Comparison of ENCODE assay signal across 20 cellular contexts in genomic region chr5:151895660-151896040, GRCh38. TPM values are rescaled to one million over a fixed set of nuclear protein-coding genes. Genes with fewer than 3 reads are reported as not detected.
DNase-seq lines count a peak whose midpoint lies in the region; ATAC-seq and TF ChIP-seq lines count a peak whose summit lies in the region.
"Had no signal": no experiment of that assay in that cellular context is flagged by ENCODE, and none has a peak within 500 bp of the region (broad histone marks: within the 10 kb centered on the region; RNA-seq: fewer than 3 reads in every experiment).

No MANE protein-coding gene starts in this region.

- H3K27me3 ChIP-seq in GM23248 (replicated peaks; ENCODE audit: insufficient read depth) (no peaks in the 10 kb centered on the region), Panc1 (ENCODE audit: control insufficient read depth, insufficient read depth, low read length) (no peaks in the 10 kb centered on the region)
- H3K27me3 ChIP-seq: BLaER1 treated with 17β-estradiol and CSF1 and Interleukin-3, amounts not matched to agents 10 nM and 100 nM had no signal

- 34% methylated on average over 5 of the region's 5 CpGs for WGBS in GM23248 (ENCODE audit: low coverage in 1 of 2, low lambda C conversion rate in 2 of 2, missing lambda C conversion rate in 2 of 2), 2 experiments

- H3K4me1 ChIP-seq in GM23248 (ENCODE audit: insufficient read depth): peaks cover 10% of the 10 kb centered on the region
- H3K4me1 ChIP-seq in Panc1 (ENCODE audit: control insufficient read depth, insufficient read depth, low read length): no peaks in the 10 kb centered on the region
- H3K4me1 ChIP-seq: parathyroid adenoma had no signal

- H3K9me2 ChIP-seq in GM23248 (ENCODE audit: insufficient read depth): no peaks in the 10 kb centered on the region

- H3K27ac ChIP-seq in GM23248 (no peak overlapping the region), Panc1 (ENCODE audit: low read length) (no peak overlapping the region), epithelial cell of prostate (peak overlapping the region; percentile 51)
- H3K27ac ChIP-seq: BLaER1 treated with 17β-estradiol and CSF1 and Interleukin-3, amounts not matched to agents 10 nM and 100 nM; parathyroid adenoma; WERI-Rb-1 had no signal

- no peak overlapping the region for H2AFZ ChIP-seq in GM23248
- H2AFZ ChIP-seq: parathyroid adenoma had no signal

- BruUV-seq in Panc1 (replicated peaks; lab: Mats Ljungman, UMichigan): no TSS peak

- no peaks in the 10 kb centered on the region for H4K20me1 ChIP-seq in GM23248 (ENCODE audit: insufficient read depth)
- H4K20me1 ChIP-seq: BLaER1 treated with 17β-estradiol and CSF1 and Interleukin-3, amounts not matched to agents 10 nM and 100 nM had no signal

- peak overlapping the region; percentile 38 for H3K4me2 ChIP-seq in GM23248 (ENCODE audit: unreplicated experiment)
- H3K4me2 ChIP-seq: BLaER1 treated with 17β-estradiol and CSF1 and Interleukin-3, amounts not matched to agents 10 nM and 100 nM had no signal

- H3K79me2 ChIP-seq in GM23248 (ENCODE audit: insufficient read depth): no peaks in the 10 kb centered on the region
- H3K79me2 ChIP-seq: parathyroid adenoma had no signal

- intact Hi-C loops in Panc1 (cut with micrococcal nuclease; ENCODE audit: unreplicated experiment): no loop called here

- POLR2A ChIA-PET in Panc1 (lab: Charles Lee): no interaction called here

- H3K4me3 ChIP-seq in GM23248 (no peak overlapping the region), Panc1 (ENCODE audit: low read depth in 2 of 2, low read length in 2 of 2) (no peak overlapping the region), skeletal muscle cell (ENCODE audit: low read depth, low read length) (no peak overlapping the region)
- H3K4me3 ChIP-seq: BLaER1 treated with 17β-estradiol and CSF1 and Interleukin-3, amounts not matched to agents 10 nM and 100 nM had no signal

- in situ Hi-C loops in GM23248 (cut with MboI): no loop called here
- in situ Hi-C loops in Panc1 (cut with HindIII; ENCODE audit: low pct_unique_long_range_greater_than_20kb, low sequenced_read_pairs): no loop called here

- H3F3A ChIP-seq in GM23248 (ENCODE audit: insufficient read depth): peaks cover 6% of the 10 kb centered on the region; the same call in 1 of the 2 replicates

- DNase-seq in GM23248: peak; percentile 8
- no peak for DNase-seq in Panc1 (ENCODE audit: low read depth, low spot score)
- DNase-seq in epithelial cell of prostate (ENCODE audit: low read depth, low spot score): no peak
- peak; percentile 4 for DNase-seq in skeletal muscle cell (ENCODE audit: low read depth)
- DNase-seq in AG20443 (ENCODE audit: low spot score): no peak
- no peak for DNase-seq in mucosa of gallbladder (ENCODE audit: low spot score)
- DNase-seq in stimulated activated naive CD8-positive, alpha-beta T cell treated with anti-CD3 and anti-CD28 coated beads, Interleukin-15, Interleukin-2, amounts not matched to agents 100 U/mL and 50 U/mL, for 24 hours: no peak
- DNase-seq in medulla oblongata (ENCODE audit: extremely low spot score): no peak
- DNase-seq: amniotic stem cell; cortex of kidney; DMS53; GOT3; NCI-H510A; OCI-M1; stimulated activated CD4-positive, alpha-beta T cell treated with anti-CD3 and anti-CD28 coated beads, Interleukin-12 subunit alpha, Interleukin-12 subunit beta, amount 100 ng/mL, for 4 hours; stimulated activated naive CD8-positive, alpha-beta T cell treated with anti-CD3 and anti-CD28 coated beads, Interleukin-15, amount 100 ng/mL, for 72 hours; WERI-Rb-1 had no signal

- H3K36me3 ChIP-seq in GM23248 (ENCODE audit: low read depth) (no peaks in the 10 kb centered on the region), Panc1 (ENCODE audit: control insufficient read depth, insufficient read depth, low read length) (no peaks in the 10 kb centered on the region)
- H3K36me3 ChIP-seq: BLaER1 treated with 17β-estradiol and CSF1 and Interleukin-3, amounts not matched to agents 10 nM and 100 nM; WERI-Rb-1 had no signal

- CTCF ChIA-PET in Panc1 (lab: Charles Lee): no interaction called here

- TF ChIP-seq CTCF in Panc1 (IDR thresholded peaks at IDR 0.05): no peak

- ATAC-seq in Panc1: peak; percentile 44
- no peak for ATAC-seq in stimulated activated naive CD8-positive, alpha-beta T cell treated with anti-CD3 and anti-CD28 coated beads, Interleukin-15, Interleukin-2, amounts not matched to agents 100 U/mL and 50 U/mL, for 24 hours
- ATAC-seq: stimulated activated naive CD8-positive, alpha-beta T cell treated with anti-CD3 and anti-CD28 coated beads, Interleukin-15, amount 100 ng/mL, for 72 hours had no signal

- no peak overlapping the region for H3K9ac ChIP-seq in GM23248
- H3K9ac ChIP-seq: BLaER1 treated with 17β-estradiol and CSF1 and Interleukin-3, amounts not matched to agents 10 nM and 100 nM; parathyroid adenoma had no signal

- no peaks in the 10 kb centered on the region for H3K9me3 ChIP-seq in GM23248 (ENCODE audit: low read depth)
- H3K9me3 ChIP-seq in Panc1 (ENCODE audit: control insufficient read depth, insufficient read depth, low read depth, low read length): no peaks in the 10 kb centered on the region
- H3K9me3 ChIP-seq: BLaER1 treated with 17β-estradiol and CSF1 and Interleukin-3, amounts not matched to agents 10 nM and 100 nM had no signal

RNA-seq across cellular contexts. Expression of gene GLRA1, which starts 29.0 kb away (rescaled TPM):
- total RNA-seq in GM23248 (2014; rRNA removed; shearing (Covaris generic)): not detected in 2 replicates
- not detected in 2 replicates for polyA plus RNA-seq in GM23248 (2016; fragmentation: Nextera tagmentation; extraction: Ambion mirVana)
- not detected for total RNA-seq in Panc1 (2021; ENCODE audit: unreplicated experiment)
- not detected for polyA plus RNA-seq in Panc1 (2012; ENCODE audit: insufficient read length)
- total RNA-seq in mucosa of gallbladder: not detected
- total RNA-seq: epithelial cell of proximal tubule had no signal

Comparison
In these comparisons a context has a peak if more than half of its experiments do, and no peak if none do; other contexts are left out.
1. DNase-seq: peak in GM23248 (single experiment) and skeletal muscle cell (single experiment); none in Panc1 (single experiment), epithelial cell of prostate (single experiment), AG20443 (single experiment), mucosa of gallbladder (single experiment), stimulated activated naive CD8-positive, alpha-beta T cell treated with anti-CD3 and anti-CD28 coated beads, Interleukin-15, Interleukin-2, amounts not matched to agents 100 U/mL and 50 U/mL, for 24 hours (single experiment) and medulla oblongata (single experiment).